ENCODE assay signal across 6 cellular contexts in the genomic region with DNA sequence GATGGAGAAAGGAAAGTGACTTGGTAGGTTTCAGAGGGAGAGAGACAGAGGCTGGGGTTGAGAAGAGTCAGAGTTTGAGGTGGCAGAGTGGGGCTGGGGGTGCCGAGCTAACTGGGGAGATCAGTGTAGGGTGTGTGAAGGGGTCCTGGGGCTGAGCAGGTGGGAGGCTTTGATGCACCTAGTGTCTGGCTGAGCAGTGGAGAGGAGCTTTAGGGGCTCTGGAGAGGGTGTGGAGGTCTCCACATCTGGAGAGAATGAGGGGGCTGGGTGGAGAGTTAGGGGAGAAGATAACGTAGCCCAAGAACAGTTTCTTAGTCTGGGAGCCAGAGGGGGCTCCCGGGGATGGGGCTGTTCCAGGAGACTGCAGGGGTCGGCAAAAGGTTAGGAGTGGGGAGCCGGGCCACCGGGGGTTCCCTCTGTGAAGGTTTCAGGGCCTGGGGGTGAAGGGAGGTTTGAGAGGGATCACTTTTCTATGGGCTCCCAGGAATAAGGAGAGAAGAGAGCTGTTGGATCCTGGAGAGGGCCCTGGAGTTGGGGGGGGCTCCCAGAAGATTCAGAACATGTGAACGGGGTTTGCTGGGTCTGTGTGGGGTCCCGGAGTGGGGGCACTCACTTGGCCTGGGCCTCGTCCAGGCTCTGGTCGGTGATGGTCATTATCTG. TPM values are rescaled to one million over a fixed set of nuclear protein-coding genes. Genes with fewer than 3 reads are reported as not detected.
DNase-seq lines count a peak whose midpoint lies in the region; TF ChIP-seq lines count a peak whose summit lies in the region.

No MANE protein-coding gene starts in this region.

- no peaks in the 10 kb centered on the region for H4K20me1 ChIP-seq in SK-N-SH (ENCODE audit: insufficient read depth)

- peaks cover 22% of the 10 kb centered on the region for H3K36me3 ChIP-seq in A673 (ENCODE audit: insufficient read depth, low read length, poor library complexity, severe bottlenecking)
- H3K36me3 ChIP-seq in SK-N-SH (replicated peaks in 1 of 2; ENCODE audit: control insufficient read depth in 1 of 2, insufficient read depth in 2 of 2, low read length in 1 of 2), result peaks cover 8 to 18% of the 10 kb centered on the region in 2 experiments
- H3K36me3 ChIP-seq in iPS-20b (ENCODE audit: insufficient read depth, low read depth, low read length), result peaks cover 22% of the 10 kb centered on the region

- no peak overlapping the region for H2AFZ ChIP-seq in SK-N-SH (ENCODE audit: low read depth)

- no peaks in the 10 kb centered on the region for H3K9me3 ChIP-seq in A673 (ENCODE audit: low read depth, low read length, poor library complexity, severe bottlenecking)
- H3K9me3 ChIP-seq in SK-N-SH, result no peaks in the 10 kb centered on the region
- no peaks in the 10 kb centered on the region for H3K9me3 ChIP-seq in iPS-20b (ENCODE audit: insufficient read depth, low read depth, low read length)

- peak overlapping the region; percentile 78 for H3K9ac ChIP-seq in SK-N-SH
- peak overlapping the region; percentile 87 for H3K9ac ChIP-seq in iPS-20b (ENCODE audit: low read depth, low read length)

- peak overlapping the region; percentile 94 for H3K27ac ChIP-seq in A673 (ENCODE audit: low read depth, low read length, poor library complexity, severe bottlenecking)
- peak overlapping the region; percentile 77 to 81 for H3K27ac ChIP-seq in SK-N-SH (ENCODE audit: low read depth in 2 of 2, low read length in 1 of 2)
- H3K27ac ChIP-seq in iPS-20b (ENCODE audit: low read length), result peak overlapping the region; percentile 83

- POLR2A ChIA-PET in A673 (lab: Charles Lee; ENCODE audit: low non-redundant PET) (no interaction called here), SK-N-SH (lab: Yijun Ruan, JAX) (interaction anchor here (3.1 kb wide), 1 partner anchor 11 kb away, joined by 22 read pairs; a partner anchor contains a TSS)

- H3K4me1 ChIP-seq in A673 (ENCODE audit: insufficient read depth, low read length, poor library complexity, severe bottlenecking), result peaks cover 20% of the 10 kb centered on the region
- H3K4me1 ChIP-seq in SK-N-SH (ENCODE audit: control insufficient read depth in 1 of 2, insufficient read depth in 2 of 2, low read depth in 1 of 2, low read length in 1 of 2), result peaks cover 0 to 20% of the 10 kb centered on the region in 2 experiments; a peak in 1 of 4 replicates
- H3K4me1 ChIP-seq in iPS-20b (ENCODE audit: insufficient read depth, low read length), result peaks cover 16% of the 10 kb centered on the region; the same call in 1 of the 2 replicates

- H3K4me3 ChIP-seq in A673 (ENCODE audit: low read depth, low read length, poor library complexity, severe bottlenecking) (peak overlapping the region; percentile 69), SK-N-SH (ENCODE audit: low read depth in 2 of 2, low read length in 1 of 2) (peak overlapping the region; percentile 60 to 81), iPS-20b (ENCODE audit: low read length) (peak overlapping the region; percentile 79)

- H3K27me3 ChIP-seq in A673 (replicated peaks; ENCODE audit: insufficient read depth, low read depth, low read length, poor library complexity) (no peaks in the 10 kb centered on the region), SK-N-SH (ENCODE audit: insufficient read depth) (no peaks in the 10 kb centered on the region), iPS-20b (ENCODE audit: insufficient read depth, low read length) (no peaks in the 10 kb centered on the region)

- peak overlapping the region; percentile 92 for H3K4me2 ChIP-seq in SK-N-SH

- intact Hi-C loops in A673 (cut with micrococcal nuclease; ENCODE audit: unreplicated experiment), result no loop called here

- no peak for TF ChIP-seq EP300 in SK-N-SH (IDR thresholded peaks at IDR 0.05; ENCODE audit: borderline replicate concordance in 1 of 2, low read depth in 1 of 2, low read length in 1 of 2)

- 4% methylated on average over 8 of the region's 10 CpGs for WGBS in SK-N-SH (ENCODE audit: low lambda C conversion rate)

- no peak for TF ChIP-seq RAD21 in SK-N-SH (IDR thresholded peaks at IDR 0.05; ENCODE audit: low read length)

- CTCF ChIA-PET in A673 (lab: Charles Lee), result no interaction called here
- CTCF ChIA-PET in SK-N-SH (lab: Yijun Ruan, JAX), result interaction anchor here (0.6 to 1.9 kb wide), 3 partner anchors 8 to 291 kb away, joined by 3 to 6 read pairs (median 3); a partner anchor contains a TSS

- BruUV-seq in A673 (replicated peaks; lab: Mats Ljungman, UMichigan), result no TSS peak

- TF ChIP-seq CTCF in A673 (conservative IDR thresholded peaks at IDR 0.05; ENCODE audit: low read depth, low read length) (no peak), SK-N-SH (IDR thresholded peaks at IDR 0.05) (no peak)

- peaks cover 25% of the 10 kb centered on the region for H3F3A ChIP-seq in SK-N-SH (replicated peaks; ENCODE audit: insufficient read depth)

- H3K9me2 ChIP-seq in SK-N-SH, result no peaks in the 10 kb centered on the region

- H3K79me2 ChIP-seq in SK-N-SH (ENCODE audit: insufficient read depth), result peaks cover 21% of the 10 kb centered on the region

- DNase-seq in A673 (ENCODE audit: low spot score) (no peak), SK-N-SH (no peak), NCI-H526 (lab: John Stamatoyannopoulos, UW) (no peak), DMS 273 treated with DMSO at 0.1 percent for 48 hours (lab: John Stamatoyannopoulos, UW) (no peak), SK-N-DZ (ENCODE audit: low spot score) (no peak)

TF ChIP-seq in SK-N-SH, 30 proteins besides CTCF, POLR2A, EP300 and RAD21 (continues in another document):
- no peak for TF ChIP-seq FOSL2 (IDR thresholded peaks at IDR 0.05; ENCODE audit: borderline replicate concordance, low read depth)
- TF ChIP-seq YY1 (IDR thresholded peaks at IDR 0.05; ENCODE audit: low read depth), result no peak
- TF ChIP-seq, protein P1, sequence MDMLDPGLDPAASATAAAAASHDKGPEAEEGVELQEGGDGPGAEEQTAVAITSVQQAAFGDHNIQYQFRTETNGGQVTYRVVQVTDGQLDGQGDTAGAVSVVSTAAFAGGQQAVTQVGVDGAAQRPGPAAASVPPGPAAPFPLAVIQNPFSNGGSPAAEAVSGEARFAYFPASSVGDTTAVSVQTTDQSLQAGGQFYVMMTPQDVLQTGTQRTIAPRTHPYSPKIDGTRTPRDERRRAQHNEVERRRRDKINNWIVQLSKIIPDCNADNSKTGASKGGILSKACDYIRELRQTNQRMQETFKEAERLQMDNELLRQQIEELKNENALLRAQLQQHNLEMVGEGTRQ (IDR thresholded peaks at IDR 0.05; ENCODE audit: borderline replicate concordance, low read depth, low read length), result no peak
- TF ChIP-seq EZH2phosphoT487 (IDR thresholded peaks at IDR 0.05; ENCODE audit: borderline replicate concordance, low read depth), result no peak
- TF ChIP-seq JUND (IDR thresholded peaks at IDR 0.05), result no peak
- TF ChIP-seq SMC3 (IDR thresholded peaks at IDR 0.05; ENCODE audit: low read depth, low read length), result no peak
- TF ChIP-seq, protein P2, sequence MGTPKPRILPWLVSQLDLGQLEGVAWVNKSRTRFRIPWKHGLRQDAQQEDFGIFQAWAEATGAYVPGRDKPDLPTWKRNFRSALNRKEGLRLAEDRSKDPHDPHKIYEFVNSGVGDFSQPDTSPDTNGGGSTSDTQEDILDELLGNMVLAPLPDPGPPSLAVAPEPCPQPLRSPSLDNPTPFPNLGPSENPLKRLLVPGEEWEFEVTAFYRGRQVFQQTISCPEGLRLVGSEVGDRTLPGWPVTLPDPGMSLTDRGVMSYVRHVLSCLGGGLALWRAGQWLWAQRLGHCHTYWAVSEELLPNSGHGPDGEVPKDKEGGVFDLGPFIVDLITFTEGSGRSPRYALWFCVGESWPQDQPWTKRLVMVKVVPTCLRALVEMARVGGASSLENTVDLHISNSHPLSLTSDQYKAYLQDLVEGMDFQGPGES (IDR thresholded peaks at IDR 0.05; ENCODE audit: low read depth, low read length), result no peak
- TF ChIP-seq TEAD4 (IDR thresholded peaks at IDR 0.05; ENCODE audit: borderline replicate concordance, insufficient read depth), result no peak
- TF ChIP-seq POLR2AphosphoS5 (IDR thresholded peaks at IDR 0.05; ENCODE audit: low read depth, low read length), result no peak
- TF ChIP-seq RCOR1 (IDR thresholded peaks at IDR 0.05; ENCODE audit: low read length), result no peak
- TF ChIP-seq FOXJ3 (CRISPR knock-in tag; IDR thresholded peaks at IDR 0.05), result no peak

RNA-seq across cellular contexts. Expression of a gene that starts 0.8 kb away (rescaled TPM):
- 84.0 and 97.2 TPM in 2 replicates for total RNA-seq in A673 (2021)
- polyA plus RNA-seq in SK-N-SH (2012; rRNA removed), result 74.5 and 83.1 TPM in 2 replicates
- polyA plus RNA-seq in SK-N-SH (2012; cell fraction: cytosol; rRNA removed), result 29.4 and 45.5 TPM in 2 replicates
- polyA plus RNA-seq in SK-N-SH (2012; cell fraction: nucleus; rRNA removed), result 180 and 230 TPM in 2 replicates
- 19.1 and 24.9 TPM in 2 replicates for polyA plus RNA-seq in SK-N-DZ (2014; cell fraction: cytosol; rRNA removed)
- polyA plus RNA-seq in SK-N-DZ (2014; cell fraction: nucleus; rRNA removed), result 48.8 and 75.6 TPM in 2 replicates

RNA-seq across cellular contexts. Expression of a gene that starts 3.2 kb away (rescaled TPM):
- 4.8 and 6.0 TPM in 2 replicates for total RNA-seq in A673 (2021)
- 1.5 and 1.9 TPM in 2 replicates for polyA plus RNA-seq in SK-N-SH (2012; rRNA removed)
- polyA plus RNA-seq in SK-N-SH (2012; cell fraction: cytosol; rRNA removed), result 0.93 and 1.2 TPM in 2 replicates
- polyA plus RNA-seq in SK-N-SH (2012; cell fraction: nucleus; rRNA removed), result 2.3 TPM in 2 replicates
- polyA plus RNA-seq in SK-N-DZ (2014; cell fraction: cytosol; rRNA removed), result 1.3 and 2.4 TPM in 2 replicates
- 0.44 and 2.2 TPM in 2 replicates for polyA plus RNA-seq in SK-N-DZ (2014; cell fraction: nucleus; rRNA removed)

RNA-seq across cellular contexts. Expression of a gene that starts 5.2 kb away (rescaled TPM):
- 13.3 and 18.8 TPM in 2 replicates for total RNA-seq in A673 (2021)
- 2.9 and 3.5 TPM in 2 replicates for polyA plus RNA-seq in SK-N-SH (2012; rRNA removed)
- 0.68 and 0.80 TPM in 2 replicates for polyA plus RNA-seq in SK-N-SH (2012; cell fraction: cytosol; rRNA removed)
- 25.0 and 43.7 TPM in 2 replicates for polyA plus RNA-seq in SK-N-SH (2012; cell fraction: nucleus; rRNA removed)
- 0.28 and 2.2 TPM in 2 replicates for polyA plus RNA-seq in SK-N-DZ (2014; cell fraction: cytosol; rRNA removed)
- polyA plus RNA-seq in SK-N-DZ (2014; cell fraction: nucleus; rRNA removed), result 25.3 and 45.2 TPM in 2 replicates

RNA-seq across cellular contexts. Expression of a gene that starts 11.0 kb away (rescaled TPM):
- 62.9 and 67.0 TPM in 2 replicates for total RNA-seq in A673 (2021)
- polyA plus RNA-seq in SK-N-SH (2012; rRNA removed), result 74.8 and 110 TPM in 2 replicates
- polyA plus RNA-seq in SK-N-SH (2012; cell fraction: cytosol; rRNA removed), result 90.1 and 105 TPM in 2 replicates
- polyA plus RNA-seq in SK-N-SH (2012; cell fraction: nucleus; rRNA removed), result 11.7 and 31.8 TPM in 2 replicates
- polyA plus RNA-seq in SK-N-DZ (2014; cell fraction: cytosol; rRNA removed), result 164 and 224 TPM in 2 replicates
- polyA plus RNA-seq in SK-N-DZ (2014; cell fraction: nucleus; rRNA removed), result 109 and 119 TPM in 2 replicates

RNA-seq across cellular contexts. Expression of a gene that starts 13.3 kb away (rescaled TPM):
- total RNA-seq in A673 (2021), result 102 and 108 TPM in 2 replicates
- 118 and 122 TPM in 2 replicates for polyA plus RNA-seq in SK-N-SH (2012; rRNA removed)
- 59.9 and 92.2 TPM in 2 replicates for polyA plus RNA-seq in SK-N-SH (2012; cell fraction: cytosol; rRNA removed)
- 85.0 and 85.2 TPM in 2 replicates for polyA plus RNA-seq in SK-N-SH (2012; cell fraction: nucleus; rRNA removed)
- polyA plus RNA-seq in SK-N-DZ (2014; cell fraction: cytosol; rRNA removed), result 60.4 and 67.5 TPM in 2 replicates
- 33.1 and 36.2 TPM in 2 replicates for polyA plus RNA-seq in SK-N-DZ (2014; cell fraction: nucleus; rRNA removed)
